24 cellular contexts compared by ENCODE assay signal in the genomic region with DNA sequence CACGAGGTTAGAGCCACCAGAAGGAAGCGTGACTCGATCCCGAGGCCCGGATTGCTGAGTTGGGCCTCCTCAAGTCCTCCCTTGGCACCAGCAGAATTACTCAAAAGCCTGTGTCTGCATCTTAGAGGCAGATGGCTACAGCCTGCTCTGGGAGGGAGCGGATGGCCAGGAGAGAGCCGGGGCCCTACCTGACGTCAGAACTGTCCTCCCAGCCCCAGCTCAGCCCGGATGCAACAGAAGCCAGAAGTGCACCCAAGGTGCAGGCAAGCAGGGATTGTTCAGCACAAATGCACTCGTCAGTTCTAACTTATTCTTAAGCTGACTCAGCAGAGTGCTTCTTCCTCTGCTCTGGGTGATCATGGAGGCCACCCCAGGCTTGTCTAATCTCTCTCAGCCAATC.
A peak's percentile ranks its signal among the peaks of the same experiment; 100 is the strongest.
DNase-seq lines count a peak whose midpoint lies in the region; ATAC-seq, FAIRE-seq and TF ChIP-seq lines count a peak whose summit lies in the region.
"Had no signal": no experiment of that assay in that cellular context is flagged by ENCODE, and none has a peak within 500 bp of the region (broad histone marks: within the 10 kb centered on the region; RNA-seq: fewer than 3 reads in every experiment).

No MANE protein-coding gene starts in this region.

- FAIRE-seq in HepG2 (lab: Jason Lieb, UNC) (no peak), GM12891 (lab: Jason Lieb, UNC) (no peak)
- FAIRE-seq: GM12878 had no signal

- no peak overlapping the region for H2BK12ac ChIP-seq in mesenchymal stem cell (ENCODE audit: low read length in 2 of 2)

- H3K79me2 ChIP-seq in HepG2 (ENCODE audit: insufficient read depth, low read length), result no peaks in the 10 kb centered on the region

- H3K18ac ChIP-seq in mesenchymal stem cell (ENCODE audit: low read depth in 1 of 2, low read length in 2 of 2), result no peak overlapping the region

- TF ChIP-seq EP300 in HepG2 (IDR thresholded peaks at IDR 0.05; ENCODE audit: low read depth in 2 of 2, low read length in 2 of 2), result no peak
- no peak for TF ChIP-seq EP300 in HepG2 (CRISPR knock-in tag; IDR thresholded peaks at IDR 0.05; ENCODE audit: borderline replicate concordance)

- H2BK15ac ChIP-seq in mesenchymal stem cell (ENCODE audit: low read depth, poor library complexity, severe bottlenecking), result no peak overlapping the region

- H3K4me2 ChIP-seq in HepG2 (ENCODE audit: low read depth, low read length) (no peak overlapping the region), mesenchymal stem cell (ENCODE audit: low read length, poor library complexity, severe bottlenecking) (no peak overlapping the region)
- H3K4me2 ChIP-seq: GM23338 had no signal

- POLR2A ChIA-PET in HepG2 (lab: Yijun Ruan, JAX), result no interaction called here

- no peaks in the 10 kb centered on the region for H3K36me3 Mint-ChIP-seq in chondrocyte (ENCODE audit: low read depth)
- H3K36me3 Mint-ChIP-seq: CD4-positive, alpha-beta memory T cell had no signal

- H3K36me3 ChIP-seq in H7 (replicated peaks; ENCODE audit: control insufficient read depth, insufficient read depth, low read length), result no peaks in the 10 kb centered on the region
- no peaks in the 10 kb centered on the region for H3K36me3 ChIP-seq in WERI-Rb-1
- H3K36me3 ChIP-seq in HepG2 (replicated peaks in 1 of 2; ENCODE audit: control insufficient read depth in 1 of 2, insufficient read depth in 2 of 2, low read length in 2 of 2), result no peaks in the 10 kb centered on the region
- H3K36me3 ChIP-seq in prostate gland, result no peaks in the 10 kb centered on the region
- no peaks in the 10 kb centered on the region for H3K36me3 ChIP-seq in mesenchymal stem cell (ENCODE audit: control insufficient read depth in 1 of 2, insufficient read depth in 2 of 2, low read depth in 1 of 2, low read length in 2 of 2)
- H3K36me3 ChIP-seq: BLaER1 treated with 17β-estradiol and CSF1 and Interleukin-3, amounts not matched to agents 10 nM and 100 nM had no signal

- H3K27ac Mint-ChIP-seq in chondrocyte (ENCODE audit: unreplicated experiment), result no peak overlapping the region
- H3K27ac Mint-ChIP-seq: CD4-positive, alpha-beta memory T cell; GM23338 had no signal

- TF ChIP-seq RAD21 in HepG2 (CRISPR knock-in tag; IDR thresholded peaks at IDR 0.05), result no peak

- H3K4me1 ChIP-seq in HepG2 (ENCODE audit: insufficient read depth, low read length), result no peaks in the 10 kb centered on the region
- H3K4me1 ChIP-seq in prostate gland (replicated peaks), result no peaks in the 10 kb centered on the region
- no peaks in the 10 kb centered on the region for H3K4me1 ChIP-seq in mesenchymal stem cell (ENCODE audit: control insufficient read depth, insufficient read depth, low read depth, low read length)
- H3K4me1 ChIP-seq: Caco-2 had no signal

- 64% methylated on average over 9 of the region's 10 CpGs for WGBS in HepG2 (ENCODE audit: low lambda C conversion rate)
- WGBS in prostate gland, result 68% methylated on average over 10 of the region's 10 CpGs
- WGBS in mesenchymal stem cell, result 83% methylated on average over 10 of the region's 10 CpGs

- no peak overlapping the region for H3K23ac ChIP-seq in mesenchymal stem cell (ENCODE audit: low read length in 2 of 2)

- TF ChIP-seq POLR2A in HepG2 (IDR thresholded peaks at IDR 0.05; ENCODE audit: insufficient read depth in 1 of 2, low read depth in 2 of 2, low read length in 2 of 2), result no peak
- TF ChIP-seq POLR2A in prostate gland (IDR thresholded peaks at IDR 0.05), result no peak
- no peak for TF ChIP-seq POLR2A in GM12891 (IDR thresholded peaks at IDR 0.05; ENCODE audit: low read depth, low read length)

- H4K91ac ChIP-seq in mesenchymal stem cell (ENCODE audit: low read length), result no peak overlapping the region

- no peaks in the 10 kb centered on the region for H3K79me1 ChIP-seq in mesenchymal stem cell (replicated peaks; ENCODE audit: low read length, poor library complexity, severe bottlenecking)

- peak; percentile 21 for DNase-seq in H7
- DNase-seq in WERI-Rb-1, result peak; percentile 83
- no peak for DNase-seq in HepG2 (ENCODE audit: low spot score)
- DNase-seq in prostate gland (ENCODE audit: low spot score), result peak; percentile 2
- DNase-seq in GM12891 (ENCODE audit: insufficient read length, low spot score), result no peak
- DNase-seq in chondrocyte (ENCODE audit: low spot score), result no peak
- no peak for DNase-seq in mesenchymal stem cell
- DNase-seq: Caco-2; CD4-positive, alpha-beta memory T cell; DMS 273 treated with DMSO at 0.1 percent for 48 hours; DMS79 treated with DMSO at 0.1 percent for 48 hours; KBM-7; MM.1S; NCI-H1048; NCI-H1436; NCI-H187 treated with DMSO at 0.1 percent for 48 hours; NCI-H2107; NCI-H446 treated with DMSO at 0.1 percent for 48 hours; NCI-H526 treated with DMSO at 0.1 percent for 48 hours had no signal

- no peaks in the 10 kb centered on the region for H4K20me1 ChIP-seq in HepG2 (ENCODE audit: insufficient read depth, low read length)
- H4K20me1 ChIP-seq: BLaER1 treated with 17β-estradiol and CSF1 and Interleukin-3, amounts not matched to agents 10 nM and 100 nM had no signal

- H3K4me3 Mint-ChIP-seq in chondrocyte (ENCODE audit: unreplicated experiment), result no peak overlapping the region
- H3K4me3 Mint-ChIP-seq: CD4-positive, alpha-beta memory T cell; GM23338 had no signal

- H3K9ac ChIP-seq in HepG2 (ENCODE audit: insufficient read depth, low read depth, low read length) (no peak overlapping the region), mesenchymal stem cell (ENCODE audit: low read length) (no peak overlapping the region)
- H3K9ac ChIP-seq: BLaER1 treated with 17β-estradiol and CSF1 and Interleukin-3, amounts not matched to agents 10 nM and 100 nM had no signal

- no peak overlapping the region for H3K4ac ChIP-seq in mesenchymal stem cell (ENCODE audit: low read depth in 1 of 2, low read length in 2 of 2)

- H3K9me3 Mint-ChIP-seq in chondrocyte (ENCODE audit: low read depth), result no peaks in the 10 kb centered on the region
- H3K9me3 Mint-ChIP-seq: CD4-positive, alpha-beta memory T cell had no signal

- H3K27me3 ChIP-seq in H7 (ENCODE audit: control insufficient read depth, insufficient read depth, low read length) (no peaks in the 10 kb centered on the region), WERI-Rb-1 (ENCODE audit: insufficient read depth, low read depth, severe bottlenecking) (no peaks in the 10 kb centered on the region), HepG2 (ENCODE audit: control insufficient read depth in 1 of 2, insufficient read depth in 2 of 2, low read length in 2 of 2) (peaks cover 0 to 20% of the 10 kb centered on the region in 2 experiments; a peak in 2 of 5 replicates), prostate gland (replicated peaks; ENCODE audit: insufficient read depth) (no peaks in the 10 kb centered on the region), mesenchymal stem cell (ENCODE audit: control insufficient read depth in 1 of 2, insufficient read depth in 1 of 2, low read length in 2 of 2) (peaks cover 0 to 5% of the 10 kb centered on the region in 2 experiments)
- H3K27me3 ChIP-seq: BLaER1 treated with 17β-estradiol and CSF1 and Interleukin-3, amounts not matched to agents 10 nM and 100 nM had no signal

- no peak for ATAC-seq in HepG2
- ATAC-seq: GM12878, GM23338, HCT116, Right ventricle myocardium inferior had no signal

- H3K4me3 ChIP-seq in H7 (ENCODE audit: insufficient read depth, low read depth, low read length) (no peak overlapping the region), WERI-Rb-1 (ENCODE audit: low read depth, low read length) (no peak overlapping the region), HepG2 (replicated peaks in 1 of 3; ENCODE audit: insufficient read depth in 1 of 3, low read depth in 2 of 3, low read length in 3 of 3) (no peak overlapping the region), prostate gland (no peak overlapping the region), mesenchymal stem cell (ENCODE audit: insufficient read depth in 1 of 2, low read depth in 1 of 2, low read length in 2 of 2) (no peak overlapping the region)
- H3K4me3 ChIP-seq: BLaER1 treated with 17β-estradiol and CSF1 and Interleukin-3, amounts not matched to agents 10 nM and 100 nM; GM12878; GM23338 had no signal

- no peak overlapping the region for H2BK5ac ChIP-seq in mesenchymal stem cell (ENCODE audit: low read depth, low read length, poor library complexity, severe bottlenecking)

- H2AFZ ChIP-seq in HepG2 (ENCODE audit: low read length), result no peak overlapping the region
- H2AFZ ChIP-seq in mesenchymal stem cell (ENCODE audit: low read depth, low read length), result no peak overlapping the region
- H2AFZ ChIP-seq: GM23338 had no signal

- intact Hi-C loops in HepG2 (cut with micrococcal nuclease; ENCODE audit: unreplicated experiment), result no loop called here
- intact Hi-C loops in prostate gland (cut with DNase I), result no loop called here

- no peaks in the 10 kb centered on the region for H3K4me1 Mint-ChIP-seq in chondrocyte (ENCODE audit: low read depth)
- H3K4me1 Mint-ChIP-seq: CD4-positive, alpha-beta memory T cell; GM23338 had no signal

- H3K9me3 ChIP-seq in WERI-Rb-1 (ENCODE audit: severe bottlenecking), result no peaks in the 10 kb centered on the region
- no peaks in the 10 kb centered on the region for H3K9me3 ChIP-seq in HepG2 (ENCODE audit: low read length)
- H3K9me3 ChIP-seq in prostate gland, result no peaks in the 10 kb centered on the region
- no peaks in the 10 kb centered on the region for H3K9me3 ChIP-seq in mesenchymal stem cell (ENCODE audit: control insufficient read depth, low read length)
- H3K9me3 ChIP-seq: BLaER1 treated with 17β-estradiol and CSF1 and Interleukin-3, amounts not matched to agents 10 nM and 100 nM; Caco-2 had no signal

- no peaks in the 10 kb centered on the region for H3K27me3 Mint-ChIP-seq in chondrocyte (ENCODE audit: low read depth)
- H3K27me3 Mint-ChIP-seq: CD4-positive, alpha-beta memory T cell had no signal

- BruUV-seq in HepG2 (replicated peaks; lab: Mats Ljungman, UMichigan), result no TSS peak

- CTCF ChIA-PET in HepG2 (lab: Yijun Ruan, JAX; ENCODE audit: low intra/inter-chr PET ratio, low total read pairs), result no interaction called here

- peak overlapping the region; percentile 74 for H3K27ac ChIP-seq in WERI-Rb-1
- H3K27ac ChIP-seq in HepG2 (ENCODE audit: extremely low read length, insufficient read depth, low read length), result no peak overlapping the region
- H3K27ac ChIP-seq in prostate gland, result no peak overlapping the region
- no peak overlapping the region for H3K27ac ChIP-seq in mesenchymal stem cell (ENCODE audit: low read length, poor library complexity, severe bottlenecking)
- H3K27ac ChIP-seq: BLaER1 treated with 17β-estradiol and CSF1 and Interleukin-3, amounts not matched to agents 10 nM and 100 nM had no signal

- TF ChIP-seq CTCF in WERI-Rb-1 (IDR thresholded peaks at IDR 0.05; ENCODE audit: low read depth, low read length) (no peak), HepG2 (CRISPR knock-in tag; IDR thresholded peaks at IDR 0.05) (no peak), prostate gland (IDR thresholded peaks at IDR 0.05) (no peak), chondrocyte (IDR thresholded peaks at IDR 0.05) (no peak)

- in situ Hi-C loops in HepG2 (cut with HindIII; ENCODE audit: extremely low pct_ligation_motif_present, low pct_unique_long_range_greater_than_20kb), result no loop called here

- H4K8ac ChIP-seq in mesenchymal stem cell (ENCODE audit: low read length), result no peak overlapping the region

- H2AK5ac ChIP-seq in mesenchymal stem cell (ENCODE audit: low read length, severe bottlenecking), result no peak overlapping the region

- no peak overlapping the region for H2BK120ac ChIP-seq in mesenchymal stem cell (ENCODE audit: low read depth, low read length)

- H3K14ac ChIP-seq in mesenchymal stem cell (ENCODE audit: low read length in 2 of 2), result no peak overlapping the region

Comparison
In these comparisons a context has a peak if more than half of its experiments do, and no peak if none do; other contexts are left out.
1. DNase-seq: peak in H7 (single experiment), WERI-Rb-1 (single experiment) and prostate gland (single experiment); none in HepG2 (single experiment), GM12891 (single experiment), chondrocyte (single experiment) and mesenchymal stem cell (single experiment).